ENCODE assay signal across 15 cellular contexts in genomic region chr12:46965880-46966279, GRCh38.
"Had no signal": no experiment of that assay in that cellular context is flagged by ENCODE, and none has a peak within 500 bp of the region (broad histone marks: within the 10 kb centered on the region; RNA-seq: fewer than 3 reads in every experiment).

No MANE protein-coding gene starts in this region.

- H3K9me3 Mint-ChIP-seq: activated T-cell treated with anti-CD3 and anti-CD28 coated beads, Interleukin-2, amount 50 U/mL, for 4 hours; naive B cell; stimulated activated naive CD8-positive, alpha-beta T cell treated with anti-CD3 and anti-CD28 coated beads, Interleukin-15, Interleukin-2, amounts not matched to agents 100 ng/mL and 50 ng/mL, for 24 hours had no signal

- H3K4me3 ChIP-seq: prostate gland had no signal

- H3K4me1 ChIP-seq: prostate gland had no signal

- H3K27ac Mint-ChIP-seq: activated CD8-positive, alpha-beta memory T cell treated with anti-CD3 and anti-CD28 coated beads, Interleukin-2, amount 10 ng/mL, durations not matched to agents 7 days and 5 days; activated naive CD8-positive, alpha-beta T cell; naive B cell; stimulated activated naive CD8-positive, alpha-beta T cell treated with anti-CD3 and anti-CD28 coated beads, Interleukin-15, Interleukin-2, amounts not matched to agents 100 ng/mL and 50 ng/mL, for 24 hours had no signal

- DNase-seq: activated CD4-positive, alpha-beta T cell treated with anti-CD3 and anti-CD28 coated beads, Interleukin-2, amount 50 U/mL, for 4 hours; activated CD8-positive, alpha-beta memory T cell treated with anti-CD3 and anti-CD28 coated beads, Interleukin-2, amount 10 ng/mL, durations not matched to agents 7 days and 5 days; activated gamma-delta T cell; activated T-cell treated with anti-CD3 and anti-CD28 coated beads, Interleukin-2, amount 50 U/mL, for 4 hours; amygdala; brain microvascular endothelial cell; dermis blood vessel endothelial cell; naive B cell; nucleus accumbens; stimulated activated CD4-positive, alpha-beta T cell treated with anti-CD3 and anti-CD28 coated beads, Interleukin-15, amount 100 ng/mL, for 24 hours; stimulated activated CD4-positive, alpha-beta T cell treated with anti-CD3 and anti-CD28 coated beads, Interleukin-4, amount 100 ng/mL, for 24 hours had no signal

- H3K36me3 Mint-ChIP-seq: activated CD8-positive, alpha-beta memory T cell treated with anti-CD3 and anti-CD28 coated beads, Interleukin-2, amount 10 ng/mL, durations not matched to agents 7 days and 5 days; activated naive CD8-positive, alpha-beta T cell; naive B cell had no signal

- H3K27ac ChIP-seq: brain microvascular endothelial cell, prostate gland had no signal

- H3K4me1 Mint-ChIP-seq: activated CD8-positive, alpha-beta memory T cell treated with anti-CD3 and anti-CD28 coated beads, Interleukin-2, amount 10 ng/mL, durations not matched to agents 7 days and 5 days; naive B cell had no signal

- ATAC-seq: activated CD4-positive, CD25-positive, alpha-beta regulatory T cell treated with anti-CD3 and anti-CD28 coated beads, Interleukin-2, amount 50 U/mL, for 24 hours; activated CD8-positive, alpha-beta memory T cell treated with anti-CD3 and anti-CD28 coated beads, Interleukin-2, amount 10 ng/mL, durations not matched to agents 7 days and 5 days; activated T-cell treated with anti-CD3 and anti-CD28 coated beads, Interleukin-2, amount 50 U/mL, for 4 hours had no signal

- H3K9me3 ChIP-seq: prostate gland had no signal

- H3K27me3 ChIP-seq: brain microvascular endothelial cell had no signal

- H3K36me3 ChIP-seq: brain microvascular endothelial cell, prostate gland had no signal

- H3K4me3 Mint-ChIP-seq: activated CD8-positive, alpha-beta memory T cell treated with anti-CD3 and anti-CD28 coated beads, Interleukin-2, amount 10 ng/mL, durations not matched to agents 7 days and 5 days; activated naive CD8-positive, alpha-beta T cell; activated T-cell treated with anti-CD3 and anti-CD28 coated beads, Interleukin-2, amount 50 U/mL, for 4 hours; naive B cell; stimulated activated naive CD8-positive, alpha-beta T cell treated with anti-CD3 and anti-CD28 coated beads, Interleukin-15, Interleukin-2, amounts not matched to agents 100 ng/mL and 50 ng/mL, for 24 hours had no signal
